ENCODE assay signal across 22 cellular contexts in the genomic region with DNA sequence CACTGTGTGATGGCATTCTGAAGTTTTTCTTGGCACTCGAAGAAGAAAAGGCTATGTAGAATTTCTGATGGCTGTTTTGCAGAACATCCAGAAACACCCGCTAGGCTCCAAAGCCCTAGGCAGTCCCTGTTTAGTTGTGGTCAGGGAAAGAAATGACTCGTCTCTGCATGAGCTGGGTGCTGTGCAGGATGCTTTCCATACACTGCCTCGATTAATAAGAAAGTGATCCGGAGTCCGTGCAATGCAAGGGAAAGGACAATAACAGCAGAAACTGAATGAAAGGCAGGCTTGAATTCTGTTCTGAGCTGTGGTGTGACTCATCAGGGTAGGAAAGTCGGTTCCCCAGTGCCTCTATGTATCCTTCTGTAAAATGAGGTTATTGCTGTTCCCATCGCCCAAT. TPM values are rescaled to one million over a fixed set of nuclear protein-coding genes. Genes with fewer than 3 reads are reported as not detected.
A peak's percentile ranks its signal among the peaks of the same experiment; 100 is the strongest.
DNase-seq lines count a peak whose midpoint lies in the region; ATAC-seq, FAIRE-seq and TF ChIP-seq lines count a peak whose summit lies in the region.
"Had no signal": no experiment of that assay in that cellular context is flagged by ENCODE, and none has a peak within 500 bp of the region (broad histone marks: within the 10 kb centered on the region; RNA-seq: fewer than 3 reads in every experiment).

No MANE protein-coding gene starts in this region.

- TF ChIP-seq POLR2A in A549 (IDR thresholded peaks at IDR 0.05; ENCODE audit: low read length) (no peak), GM12892 (IDR thresholded peaks at IDR 0.05; ENCODE audit: low read depth, low read length) (no peak)

- in situ Hi-C loops in astrocyte of the cerebellum (cut with HindIII; ENCODE audit: low sequenced_read_pairs): no loop called here

- H3K4me3 ChIP-seq in A549 (no peak overlapping the region), astrocyte of the cerebellum (ENCODE audit: low read depth, low read length) (no peak overlapping the region)

- peaks cover 8% of the 10 kb centered on the region; the same call in 1 of the 3 replicates for H3K4me1 ChIP-seq in A549

- no peak for DNase-seq in A549 (ENCODE audit: low read depth in 1 of 2, low spot score in 1 of 2)
- peak; percentile 65 for DNase-seq in HT1080 (ENCODE audit: low read depth)
- peak; percentile 18 for DNase-seq in astrocyte of the cerebellum (ENCODE audit: low read depth)
- peak; percentile 91 for DNase-seq in foreskin melanocyte
- DNase-seq in cardiac septum (ENCODE audit: low spot score): no peak
- DNase-seq in activated gamma-delta T cell (lab: John Stamatoyannopoulos, UW): no peak
- DNase-seq in GM12892 (ENCODE audit: insufficient read length): no peak
- DNase-seq in substantia nigra (lab: John Stamatoyannopoulos, UW): no peak
- DNase-seq: 8988T; activated CD4-positive, alpha-beta T cell treated with anti-CD3 and anti-CD28 coated beads, Interleukin-2, amount 10 ng/mL, durations not matched to agents 7 days and 5 days; activated naive CD8-positive, alpha-beta T cell treated with anti-CD3 and anti-CD28 coated beads, Interleukin-2, amount 50 U/mL, for 24 hours; C1 segment of cervical spinal cord; endodermal cell; islet precursor cell; NCI-H345; RPMI8226; stimulated activated CD4-positive, alpha-beta T cell treated with anti-CD3 and anti-CD28 coated beads, Interleukin-1b, Interleukin-23, amount 100 ng/mL, for 48 hours; stimulated activated naive CD8-positive, alpha-beta T cell treated with anti-CD3 and anti-CD28 coated beads, Interleukin-15, Interleukin-2, amounts not matched to agents 100 U/mL and 50 U/mL, for 24 hours; trophoblast cell had no signal

- WGBS in A549 (ENCODE audit: missing lambda C conversion rate): 63% methylated on average over 8 of the region's 8 CpGs

- no peak overlapping the region for H3K4me2 ChIP-seq in A549

- CTCF ChIA-PET in A549 (lab: Yijun Ruan, JAX): interaction anchor here (0.8 to 9.9 kb wide), 9 partner anchors 9 to 143 kb away, joined by 3 to 74 read pairs (median 5); no protein-coding TSS in a partner anchor

- ATAC-seq in A549: peak; percentile 33; a peak in 2 of 6 replicates
- ATAC-seq: activated naive CD8-positive, alpha-beta T cell treated with anti-CD3 and anti-CD28 coated beads, Interleukin-2, amount 50 U/mL, for 24 hours; sciatic nerve; stimulated activated naive CD8-positive, alpha-beta T cell treated with anti-CD3 and anti-CD28 coated beads, Interleukin-15, Interleukin-2, amounts not matched to agents 100 U/mL and 50 U/mL, for 24 hours had no signal

- FAIRE-seq in A549 (lab: Jason Lieb, UNC) (no peak), GM12892 (lab: Jason Lieb, UNC) (no peak)
- FAIRE-seq: GM12891 had no signal

- POLR2A ChIA-PET in A549 (lab: Yijun Ruan, JAX): no interaction called here

- no peak for TF ChIP-seq CTCF in A549 (IDR thresholded peaks at IDR 0.05)
- no peak for TF ChIP-seq CTCF in astrocyte of the cerebellum (IDR thresholded peaks at IDR 0.05; ENCODE audit: low read depth, low read length, missing control alignments)

- TF ChIP-seq RAD21 in A549 (conservative IDR thresholded peaks at IDR 0.05 in 1 of 2, IDR thresholded peaks at IDR 0.05 in 1 of 2): no peak

- intact Hi-C loops in cardiac septum (cut with DNase I): no loop called here

- H3K9me3 ChIP-seq in A549: no peaks in the 10 kb centered on the region

- H3K27ac ChIP-seq in A549 (no peak overlapping the region), substantia nigra (ENCODE audit: low read depth, low read length, poor library complexity, severe bottlenecking) (no peak overlapping the region)
- H3K27ac ChIP-seq: HL-60 had no signal

- no peak for TF ChIP-seq EP300 in A549 (IDR thresholded peaks at IDR 0.05)

TF ChIP-seq in A549, 52 proteins besides CTCF, POLR2A, EP300 and RAD21:
- TF ChIP-seq CHD4 (IDR thresholded peaks at IDR 0.05; ENCODE audit: borderline replicate concordance): no peak
- TF ChIP-seq, protein P1, sequence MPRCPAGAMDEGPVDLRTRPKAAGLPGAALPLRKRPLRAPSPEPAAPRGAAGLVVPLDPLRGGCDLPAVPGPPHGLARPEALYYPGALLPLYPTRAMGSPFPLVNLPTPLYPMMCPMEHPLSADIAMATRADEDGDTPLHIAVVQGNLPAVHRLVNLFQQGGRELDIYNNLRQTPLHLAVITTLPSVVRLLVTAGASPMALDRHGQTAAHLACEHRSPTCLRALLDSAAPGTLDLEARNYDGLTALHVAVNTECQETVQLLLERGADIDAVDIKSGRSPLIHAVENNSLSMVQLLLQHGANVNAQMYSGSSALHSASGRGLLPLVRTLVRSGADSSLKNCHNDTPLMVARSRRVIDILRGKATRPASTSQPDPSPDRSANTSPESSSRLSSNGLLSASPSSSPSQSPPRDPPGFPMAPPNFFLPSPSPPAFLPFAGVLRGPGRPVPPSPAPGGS (IDR thresholded peaks at IDR 0.05): no peak
- no peak for TF ChIP-seq FOSB (CRISPR knock-in tag; IDR thresholded peaks at IDR 0.05)
- TF ChIP-seq, protein P2, sequence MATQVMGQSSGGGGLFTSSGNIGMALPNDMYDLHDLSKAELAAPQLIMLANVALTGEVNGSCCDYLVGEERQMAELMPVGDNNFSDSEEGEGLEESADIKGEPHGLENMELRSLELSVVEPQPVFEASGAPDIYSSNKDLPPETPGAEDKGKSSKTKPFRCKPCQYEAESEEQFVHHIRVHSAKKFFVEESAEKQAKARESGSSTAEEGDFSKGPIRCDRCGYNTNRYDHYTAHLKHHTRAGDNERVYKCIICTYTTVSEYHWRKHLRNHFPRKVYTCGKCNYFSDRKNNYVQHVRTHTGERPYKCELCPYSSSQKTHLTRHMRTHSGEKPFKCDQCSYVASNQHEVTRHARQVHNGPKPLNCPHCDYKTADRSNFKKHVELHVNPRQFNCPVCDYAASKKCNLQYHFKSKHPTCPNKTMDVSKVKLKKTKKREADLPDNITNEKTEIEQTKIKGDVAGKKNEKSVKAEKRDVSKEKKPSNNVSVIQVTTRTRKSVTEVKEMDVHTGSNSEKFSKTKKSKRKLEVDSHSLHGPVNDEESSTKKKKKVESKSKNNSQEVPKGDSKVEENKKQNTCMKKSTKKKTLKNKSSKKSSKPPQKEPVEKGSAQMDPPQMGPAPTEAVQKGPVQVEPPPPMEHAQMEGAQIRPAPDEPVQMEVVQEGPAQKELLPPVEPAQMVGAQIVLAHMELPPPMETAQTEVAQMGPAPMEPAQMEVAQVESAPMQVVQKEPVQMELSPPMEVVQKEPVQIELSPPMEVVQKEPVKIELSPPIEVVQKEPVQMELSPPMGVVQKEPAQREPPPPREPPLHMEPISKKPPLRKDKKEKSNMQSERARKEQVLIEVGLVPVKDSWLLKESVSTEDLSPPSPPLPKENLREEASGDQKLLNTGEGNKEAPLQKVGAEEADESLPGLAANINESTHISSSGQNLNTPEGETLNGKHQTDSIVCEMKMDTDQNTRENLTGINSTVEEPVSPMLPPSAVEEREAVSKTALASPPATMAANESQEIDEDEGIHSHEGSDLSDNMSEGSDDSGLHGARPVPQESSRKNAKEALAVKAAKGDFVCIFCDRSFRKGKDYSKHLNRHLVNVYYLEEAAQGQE (IDR thresholded peaks at IDR 0.05): no peak
- TF ChIP-seq, protein P3, sequence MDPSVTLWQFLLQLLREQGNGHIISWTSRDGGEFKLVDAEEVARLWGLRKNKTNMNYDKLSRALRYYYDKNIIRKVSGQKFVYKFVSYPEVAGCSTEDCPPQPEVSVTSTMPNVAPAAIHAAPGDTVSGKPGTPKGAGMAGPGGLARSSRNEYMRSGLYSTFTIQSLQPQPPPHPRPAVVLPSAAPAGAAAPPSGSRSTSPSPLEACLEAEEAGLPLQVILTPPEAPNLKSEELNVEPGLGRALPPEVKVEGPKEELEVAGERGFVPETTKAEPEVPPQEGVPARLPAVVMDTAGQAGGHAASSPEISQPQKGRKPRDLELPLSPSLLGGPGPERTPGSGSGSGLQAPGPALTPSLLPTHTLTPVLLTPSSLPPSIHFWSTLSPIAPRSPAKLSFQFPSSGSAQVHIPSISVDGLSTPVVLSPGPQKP (IDR thresholded peaks at IDR 0.05; ENCODE audit: low read depth, low read length): no peak
- TF ChIP-seq TP53 (CRISPR knock-in tag; IDR thresholded peaks at IDR 0.05): no peak
- TF ChIP-seq FOXS1 (CRISPR knock-in tag; IDR thresholded peaks at IDR 0.05): no peak
- no peak for TF ChIP-seq EHMT2 (IDR thresholded peaks at IDR 0.05; ENCODE audit: low read depth)
- TF ChIP-seq CHD2 (IDR thresholded peaks at IDR 0.05; ENCODE audit: low read length, partially characterized antibody): no peak
- no peak for TF ChIP-seq EHF (CRISPR knock-in tag; IDR thresholded peaks at IDR 0.05)
- TF ChIP-seq SMC3 (IDR thresholded peaks at IDR 0.05): no peak
- no peak for TF ChIP-seq GATA3 (IDR thresholded peaks at IDR 0.05; ENCODE audit: borderline replicate concordance)

RNA-seq across cellular contexts. Expression of a gene that starts 18.7 kb away (rescaled TPM):
- polyA plus RNA-seq in A549 (2011; rRNA removed): 12.0 and 12.1 TPM in 2 replicates
- 9.5 and 11.3 TPM in 2 replicates for polyA plus RNA-seq in A549 (2012; cell fraction: cytosol; rRNA removed)
- 21.3 and 23.4 TPM in 2 replicates for polyA plus RNA-seq in A549 (2012; cell fraction: nucleus; rRNA removed)
- 19.3 to 21.8 TPM (median 21.5 TPM) in 3 replicates for polyA plus RNA-seq in A549 (2017; fragmentation: RNase III; extraction: RNeasy Plus Mini Kit Qiagen cat#74134 plus additional on column Dnase treatment)
- polyA minus RNA-seq in A549 (2011; rRNA and poly(A)+ RNA removed): 8.9 and 10.4 TPM in 2 replicates
- 2.8 and 5.4 TPM in 2 replicates for total RNA-seq in HT1080 (2014; rRNA removed; shearing (Covaris generic))
- 22.8 and 25.8 TPM in 2 replicates for polyA plus RNA-seq in HT1080 (2015; cell fraction: cytosol; rRNA removed)
- 37.8 and 47.0 TPM in 2 replicates for polyA plus RNA-seq in HT1080 (2015; cell fraction: nucleus; rRNA removed)
- 43.1 TPM for total RNA-seq in cardiac septum
- polyA plus RNA-seq in GM12892 (2012; ENCODE audit: missing spikeins): 1.6 TPM

RNA-seq across cellular contexts. Expression of a gene that starts 43.6 kb away (rescaled TPM):
- polyA plus RNA-seq in A549 (2011; rRNA removed): 74.9 and 106 TPM in 2 replicates
- 68.1 and 87.1 TPM in 2 replicates for polyA plus RNA-seq in A549 (2012; cell fraction: cytosol; rRNA removed)
- polyA plus RNA-seq in A549 (2012; cell fraction: nucleus; rRNA removed): 190 and 235 TPM in 2 replicates
- 48.1 to 57.0 TPM (median 54.3 TPM) in 3 replicates for polyA plus RNA-seq in A549 (2017; fragmentation: RNase III; extraction: RNeasy Plus Mini Kit Qiagen cat#74134 plus additional on column Dnase treatment)
- polyA minus RNA-seq in A549 (2011; rRNA and poly(A)+ RNA removed): 178 and 203 TPM in 2 replicates
- total RNA-seq in HT1080 (2014; rRNA removed; shearing (Covaris generic)): 34.1 and 46.9 TPM in 2 replicates
- polyA plus RNA-seq in HT1080 (2015; cell fraction: cytosol; rRNA removed): 48.8 and 52.3 TPM in 2 replicates
- polyA plus RNA-seq in HT1080 (2015; cell fraction: nucleus; rRNA removed): 126 and 139 TPM in 2 replicates
- 40.3 TPM for total RNA-seq in cardiac septum
- 31.3 TPM for polyA plus RNA-seq in GM12892 (2012; ENCODE audit: missing spikeins)

Comparison
In these comparisons a context has a peak if more than half of its experiments do, and no peak if none do; other contexts are left out.
1. DNase-seq: peak in HT1080 (single experiment), astrocyte of the cerebellum (single experiment) and foreskin melanocyte (single experiment); none in A549 (0 of 2), cardiac septum (single experiment), activated gamma-delta T cell (single experiment), GM12892 (single experiment) and substantia nigra (0 of 49).